8 cellular contexts compared by ENCODE assay signal in genomic region chr6:43817192-43817591, GRCh38. TPM values are rescaled to one million over a fixed set of nuclear protein-coding genes. Genes with fewer than 3 reads are reported as not detected.
A peak's percentile ranks its signal among the peaks of the same experiment; 100 is the strongest.
DNase-seq lines count a peak whose midpoint lies in the region; ATAC-seq and TF ChIP-seq lines count a peak whose summit lies in the region.

No MANE protein-coding gene starts in this region.

- ATAC-seq in gastroesophageal sphincter (no peak), GM21717 (IDR thresholded peaks at IDR 0.05; ENCODE audit: unreplicated experiment) (no peak)

- peaks cover 0 to 3% (median 0%) of the 10 kb centered on the region in 3 donors for H3K4me1 ChIP-seq in gastroesophageal sphincter
- peaks cover 13 to 40% of the 10 kb centered on the region in 2 donors for H3K4me1 ChIP-seq in thyroid gland

- H3K27ac ChIP-seq in gastroesophageal sphincter (no peak overlapping the region), thyroid gland (no peak overlapping the region)

- TF ChIP-seq CTCF in gastroesophageal sphincter (IDR thresholded peaks at IDR 0.05) (peak in 1 of 4 experiments; percentile 18), thyroid gland (IDR thresholded peaks at IDR 0.05) (peak in 1 of 6 experiments; percentile 17)

- intact Hi-C loops in thyroid gland (cut with DNase I): no loop called here

- TF ChIP-seq POLR2A in gastroesophageal sphincter (IDR thresholded peaks at IDR 0.05) (no peak), thyroid gland (IDR thresholded peaks at IDR 0.05) (no peak)

- no peaks in the 10 kb centered on the region for H3K36me3 ChIP-seq in gastroesophageal sphincter
- H3K36me3 ChIP-seq in thyroid gland: no peaks in the 10 kb centered on the region

- WGBS in gastroesophageal sphincter (ENCODE audit: low coverage in 1 of 2), 2 donors: 46 to 74% methylated on average over 3 to 4 of the region's 4 CpGs
- 70 to 73% methylated on average over 4 of the region's 4 CpGs for WGBS in thyroid gland, 2 donors

- H3K27me3 ChIP-seq in gastroesophageal sphincter (no peaks in the 10 kb centered on the region), thyroid gland (no peaks in the 10 kb centered on the region)

- no peak for TF ChIP-seq EP300 in gastroesophageal sphincter (IDR thresholded peaks at IDR 0.05)

- no peaks in the 10 kb centered on the region for H3K9me3 ChIP-seq in gastroesophageal sphincter
- H3K9me3 ChIP-seq in thyroid gland: no peaks in the 10 kb centered on the region

- in situ Hi-C loops in KBM-7 (cut with MboI; ENCODE audit: low pct_unique_long_range_greater_than_20kb, low sequenced_read_pairs): no loop called here

- peak; percentile 64 for DNase-seq in Daoy (ENCODE audit: low read depth)
- peak; percentile 58 for DNase-seq in KBM-7
- peak; percentile 11 for DNase-seq in activated CD4-positive, alpha-beta T cell treated with anti-CD3 and anti-CD28 coated beads, Interleukin-2, amount 50 U/mL, for 1 hour
- DNase-seq in iPS-NIHi11 (ENCODE audit: low spot score): peak; percentile 76
- no peak for DNase-seq in thyroid gland
- no peak for DNase-seq in NCI-H774 (lab: John Stamatoyannopoulos, UW)

- H3K4me3 ChIP-seq in gastroesophageal sphincter: no peak overlapping the region
- H3K4me3 ChIP-seq in thyroid gland (replicated peaks in 1 of 3): no peak overlapping the region

RNA-seq across cellular contexts. Expression of gene VEGFA, which starts 47.2 kb away (rescaled TPM):
- 57.1 and 77.5 TPM in 2 replicates for total RNA-seq in Daoy (2014; rRNA removed; shearing (Covaris generic))
- total RNA-seq in gastroesophageal sphincter (10 to 100 TPM; 32.2 to 66.2 (median 40.1) TPM), thyroid gland (1,000 to 10,000 TPM in 1 of 4 donors, 100 to 1,000 TPM in 3; 510 to 1,437 (median 630) TPM)

Comparison
In these comparisons a context has a peak if more than half of its experiments do, and no peak if none do; other contexts are left out.
1. DNase-seq: peak in Daoy (single experiment), KBM-7 (single experiment), activated CD4-positive, alpha-beta T cell treated with anti-CD3 and anti-CD28 coated beads, Interleukin-2, amount 50 U/mL, for 1 hour (single experiment) and iPS-NIHi11 (single experiment); none in thyroid gland (0 of 2) and NCI-H774 (single experiment).